Comparison of ENCODE assay signal across 8 cellular contexts in genomic region chr19:55632463-55632834, GRCh38. TPM values are rescaled to one million over a fixed set of nuclear protein-coding genes. Genes with fewer than 3 reads are reported as not detected.
DNase-seq lines count a peak whose midpoint lies in the region; ATAC-seq, FAIRE-seq and TF ChIP-seq lines count a peak whose summit lies in the region.

No MANE protein-coding gene starts in this region.

- peaks cover 27% of the 10 kb centered on the region for H3K79me2 ChIP-seq in GM23248 (ENCODE audit: insufficient read depth)
- H3K79me2 ChIP-seq in GM12878 (ENCODE audit: control insufficient read depth, insufficient read depth, low read length), result peaks cover 25% of the 10 kb centered on the region

- TF ChIP-seq RAD21 in GM12878 (IDR thresholded peaks at IDR 0.05; ENCODE audit: insufficient read depth, low read depth, low read length), result peak; percentile 91

- H3K9me2 ChIP-seq in GM23248 (ENCODE audit: insufficient read depth), result no peaks in the 10 kb centered on the region

- H3K9me3 ChIP-seq in A673 (ENCODE audit: low read depth, low read length, poor library complexity, severe bottlenecking) (no peaks in the 10 kb centered on the region), GM23248 (ENCODE audit: low read depth) (no peaks in the 10 kb centered on the region), GM12878 (replicated peaks; ENCODE audit: control insufficient read depth, insufficient read depth, low read length) (no peaks in the 10 kb centered on the region)

- H3K4me1 ChIP-seq in A673 (ENCODE audit: insufficient read depth, low read length, poor library complexity, severe bottlenecking) (peaks cover 14% of the 10 kb centered on the region), GM23248 (ENCODE audit: insufficient read depth) (peaks cover 13% of the 10 kb centered on the region), GM12878 (ENCODE audit: control insufficient read depth, insufficient read depth, low read length) (peaks cover 19% of the 10 kb centered on the region)

- ATAC-seq in GM12878, result peak; percentile 75
- ATAC-seq in GM18858 (IDR thresholded peaks at IDR 0.05; ENCODE audit: unreplicated experiment), result no peak

- H3K27me3 ChIP-seq in A673 (replicated peaks; ENCODE audit: insufficient read depth, low read depth, low read length, poor library complexity) (no peaks in the 10 kb centered on the region), GM23248 (replicated peaks; ENCODE audit: insufficient read depth) (no peaks in the 10 kb centered on the region), GM12878 (replicated peaks in 1 of 2; ENCODE audit: control insufficient read depth in 2 of 2, insufficient read depth in 2 of 2, low read length in 1 of 2) (no peaks in the 10 kb centered on the region)

- no peak for TF ChIP-seq POLR2A in GM12878 (IDR thresholded peaks at IDR 0.05; ENCODE audit: low read depth, low read length)

- SMC1A ChIA-PET in GM12878 (lab: Charles Lee; ENCODE audit: uncharacterized antibody, unreplicated experiment), result interaction anchor here (0.7 to 3.5 kb wide), 20 partner anchors 10 to 717 kb away, joined by 3 to 31 read pairs (median 5); partner anchors contain the start of genes CCDC106, FIZ1, U2AF2 and ZNF524

- BruUV-seq in A673 (replicated peaks; lab: Mats Ljungman, UMichigan) (no TSS peak), GM12878 (replicated peaks; lab: Mats Ljungman, UMichigan) (no TSS peak)

- intact Hi-C loops in A673 (cut with micrococcal nuclease; ENCODE audit: unreplicated experiment), result loop anchor here (2.0 to 5.0 kb wide), 2 partner anchors 176 to 490 kb away; no protein-coding TSS in a partner anchor
- intact Hi-C loops in GM12878 (cut with micrococcal nuclease; ENCODE audit: unreplicated experiment), result loop anchor here (2.0 to 10.0 kb wide), 4 partner anchors 165 to 700 kb away; no protein-coding TSS in a partner anchor

- POLR2A ChIA-PET in A673 (lab: Charles Lee; ENCODE audit: low non-redundant PET), result interaction anchor here (0.6 kb wide), 1 partner anchor 28 kb away, joined by 6 read pairs; no protein-coding TSS in a partner anchor
- POLR2A ChIA-PET in GM12878 (lab: Charles Lee), result interaction anchor here (0.7 to 2.6 kb wide), 12 partner anchors 10 to 123 kb away, joined by 3 to 20 read pairs (median 6); partner anchors contain the start of genes CCDC106, FIZ1, ZNF581 and ZNF865

- CTCF ChIA-PET in A673 (lab: Charles Lee), result interaction anchor here (0.5 to 2.2 kb wide), 14 partner anchors 8 to 491 kb away, joined by 3 to 21 read pairs (median 5); partner anchors contain the start of genes FIZ1, U2AF2, ZNF628 and ZNF784
- CTCF ChIA-PET in GM12878 (lab: Yijun Ruan, JAX), result interaction anchor here (0.6 to 7.7 kb wide), 47 partner anchors 8 to 716 kb away, joined by 3 to 85 read pairs (median 5); partner anchors contain the start of genes CCDC106, FIZ1, ISOC2 and U2AF2

- peak; percentile 89 for FAIRE-seq in GM12878 (lab: Jason Lieb, UNC)

- H3K4me2 ChIP-seq in GM23248 (ENCODE audit: unreplicated experiment), result no peak overlapping the region
- no peak overlapping the region for H3K4me2 ChIP-seq in GM12878 (ENCODE audit: control insufficient read depth, insufficient read depth)

- no peak overlapping the region for H3K4me3 ChIP-seq in A673 (ENCODE audit: low read depth, low read length, poor library complexity, severe bottlenecking)
- no peak overlapping the region for H3K4me3 ChIP-seq in GM23248
- H3K4me3 ChIP-seq in GM12878, result no peak overlapping the region

- H3K27ac ChIP-seq in A673 (ENCODE audit: low read depth, low read length, poor library complexity, severe bottlenecking), result no peak overlapping the region
- no peak overlapping the region for H3K27ac ChIP-seq in GM23248
- no peak overlapping the region for H3K27ac ChIP-seq in GM12878 (ENCODE audit: control insufficient read depth, insufficient read depth)

- H4K20me1 ChIP-seq in GM23248 (ENCODE audit: insufficient read depth) (no peaks in the 10 kb centered on the region), GM12878 (ENCODE audit: control insufficient read depth, insufficient read depth) (no peaks in the 10 kb centered on the region)

- in situ Hi-C loops in GM23248 (cut with MboI), result loop anchor here (25.0 kb wide), 1 partner anchor 495 kb away; the partner anchor contains the start of gene TNNT1
- in situ Hi-C loops in GM12878 (cut with MboI), result loop anchor here (5.0 kb wide), 1 partner anchor 115 kb away; no protein-coding TSS in a partner anchor

- RAD21 ChIA-PET in GM12878 (lab: Charles Lee; ENCODE audit: unreplicated experiment), result interaction anchor here (0.5 to 4.9 kb wide), 32 partner anchors 7 to 1534 kb away, joined by 3 to 36 read pairs (median 8); partner anchors contain the start of genes CCDC106, U2AF2, ZNF579 and ZNF581

- H3K36me3 ChIP-seq in A673 (ENCODE audit: insufficient read depth, low read length, poor library complexity, severe bottlenecking) (no peaks in the 10 kb centered on the region), GM23248 (ENCODE audit: low read depth) (no peaks in the 10 kb centered on the region), GM12878 (ENCODE audit: control insufficient read depth in 2 of 2, insufficient read depth in 2 of 2, low read length in 1 of 2) (no peaks in the 10 kb centered on the region)

- 6 to 12% methylated on average over 3 of the region's 3 CpGs for WGBS in GM23248 (ENCODE audit: low coverage in 1 of 2, low lambda C conversion rate in 2 of 2, missing lambda C conversion rate in 2 of 2), 2 experiments
- WGBS in GM12878 (ENCODE audit: insufficient coverage, insufficient replicate concordance, low lambda C conversion rate, missing lambda C conversion rate), result 33% methylated on average over 3 of the region's 3 CpGs

- H3F3A ChIP-seq in GM23248 (ENCODE audit: insufficient read depth), result no peaks in the 10 kb centered on the region

- H3K9ac ChIP-seq in GM23248, result no peak overlapping the region
- H3K9ac ChIP-seq in GM12878 (ENCODE audit: control insufficient read depth, insufficient read depth, low read length), result no peak overlapping the region

- H2AFZ ChIP-seq in GM23248 (peak overlapping the region; percentile 63), GM12878 (ENCODE audit: control insufficient read depth, low read depth, low read length) (peak overlapping the region; percentile 65)

- peak; percentile 94 for DNase-seq in A673 (ENCODE audit: low spot score)
- peak; percentile 86 for DNase-seq in GM23248
- peak; percentile 83 for DNase-seq in NCI-H2171 treated with DMSO at 0.1 percent for 48 hours (lab: John Stamatoyannopoulos, UW)
- peak; percentile 58 for DNase-seq in UCSD-AML1 (lab: John Stamatoyannopoulos, UW; ENCODE audit: unreplicated experiment)
- DNase-seq in GM12878 (ENCODE audit: low read depth, low spot score), result peak; percentile 75
- DNase-seq in iPS-NIHi11 (ENCODE audit: low spot score), result peak; percentile 54
- DNase-seq in smooth muscle cell of the brain vasculature (ENCODE audit: low read depth, low spot score), result peak; percentile 96

- TF ChIP-seq EP300 in GM12878 (IDR thresholded peaks at IDR 0.05; ENCODE audit: borderline replicate concordance in 1 of 2, control insufficient read depth in 1 of 2, low read depth in 2 of 2, low read length in 2 of 2), result no peak

- TF ChIP-seq CTCF in A673 (conservative IDR thresholded peaks at IDR 0.05; ENCODE audit: low read depth, low read length) (peak; percentile 80), GM12878 (IDR thresholded peaks at IDR 0.05 in 2 of 3, conservative IDR thresholded peaks at IDR 0.05 in 1 of 3; ENCODE audit: control insufficient read depth in 2 of 3, extremely low read depth in 1 of 3, insufficient read depth in 1 of 3, low read depth in 3 of 3, low read length in 3 of 3) (peak; percentile 75 to 85 (median 76))

RNA-seq across cellular contexts. Expression of gene ZNF784, which starts 8.1 kb away (rescaled TPM):
- 6.8 and 7.1 TPM in 2 replicates for total RNA-seq in A673 (2021)
- 3.0 and 4.2 TPM in 2 replicates for total RNA-seq in GM23248 (2014; rRNA removed; shearing (Covaris generic))
- polyA plus RNA-seq in GM23248 (2016; fragmentation: Nextera tagmentation; extraction: Ambion mirVana), result 1.2 and 1.3 TPM in 2 replicates
- total RNA-seq in GM12878 (2013; cell fraction: nucleolus; rRNA removed), result 3.6 and 5.3 TPM in 2 replicates
- 2.8 and 3.5 TPM in 2 replicates for total RNA-seq in GM12878 (2014; rRNA removed)
- total RNA-seq in GM12878 (2014; rRNA removed; fragmentation: Illumina TruSeq; extraction: Trizol), result 1.8 and 2.2 TPM in 2 replicates
- total RNA-seq in GM12878 (2021), result 5.2 and 5.3 TPM in 2 replicates
- polyA plus RNA-seq in GM12878 (2011; ENCODE audit: low read depth), result 3.2 TPM
- polyA plus RNA-seq in GM12878 (2011; rRNA removed), result 0.68 and 1.2 TPM in 2 replicates
- polyA plus RNA-seq in GM12878 (2011; cell fraction: cytosol; rRNA removed), result 1.2 and 1.4 TPM in 2 replicates
- polyA plus RNA-seq in GM12878 (2011; cell fraction: nucleus; rRNA removed), result 7.1 and 7.5 TPM in 2 replicates
- 4.8 and 6.3 TPM in 2 replicates for polyA plus RNA-seq in GM12878 (2012)
- polyA plus RNA-seq in GM12878 (2014; fragmentation: Illumina TruSeq; extraction: Trizol), result 2.8 and 3.1 TPM in 2 replicates
- under 1 TPM; 0.10 to 0.97 TPM for polyA plus RNA-seq in GM12878 (2014; fragmentation: Nextera tagmentation; extraction: Ambion mirVana)
- 3.5 and 4.4 TPM in 2 replicates for polyA plus RNA-seq in GM12878 (2014; rRNA removed)
- 1 to 10 TPM; 1.1 to 1.4 TPM for polyA plus RNA-seq in GM12878 (2016; fragmentation: Nextera tagmentation; extraction: Ambion mirVana)
- 1.0 and 1.4 TPM in 2 replicates for polyA minus RNA-seq in GM12878 (2011; rRNA and poly(A)+ RNA removed)
- polyA minus RNA-seq in GM12878 (2011; cell fraction: cytosol; rRNA and poly(A)+ RNA removed), result 0.80 and 1.1 TPM in 2 replicates
- polyA minus RNA-seq in GM12878 (2011; cell fraction: nucleus; rRNA and poly(A)+ RNA removed), result 1.1 and 1.9 TPM in 2 replicates

RNA-seq across cellular contexts. Expression of gene ZNF580, which starts 8.4 kb away (rescaled TPM):
- total RNA-seq in A673 (2021) (49.1 and 65.7 TPM in 2 replicates), GM12878 (2014; rRNA removed) (9.4 and 12.2 TPM in 2 replicates), GM12878 (2014; rRNA removed; fragmentation: Illumina TruSeq; extraction: Trizol) (4.7 and 5.7 TPM in 2 replicates), GM12878 (2021) (31.8 and 34.2 TPM in 2 replicates)
- total RNA-seq in GM23248 (2014; rRNA removed; shearing (Covaris generic)), result 7.0 and 11.7 TPM in 2 replicates
- polyA plus RNA-seq in GM23248 (2016; fragmentation: Nextera tagmentation; extraction: Ambion mirVana) (43.1 and 44.0 TPM in 2 replicates), GM12878 (2011; rRNA removed) (5.5 and 7.9 TPM in 2 replicates), GM12878 (2014; fragmentation: Illumina TruSeq; extraction: Trizol) (5.3 and 7.4 TPM in 2 replicates), GM12878 (2014; fragmentation: Nextera tagmentation; extraction: Ambion mirVana) (1 to 10 TPM; 2.3 to 7.4 TPM), GM12878 (2014; rRNA removed) (27.1 and 30.2 TPM in 2 replicates), GM12878 (2016; fragmentation: Nextera tagmentation; extraction: Ambion mirVana) (10 to 100 TPM; 24.7 to 25.3 TPM)
- total RNA-seq in GM12878 (2013; cell fraction: nucleolus; rRNA removed), result 16.2 and 23.0 TPM in 2 replicates
- polyA plus RNA-seq in GM12878 (2011; ENCODE audit: low read depth), result 12.4 TPM
- polyA plus RNA-seq in GM12878 (2011; cell fraction: cytosol; rRNA removed), result 9.7 and 13.8 TPM in 2 replicates
- polyA plus RNA-seq in GM12878 (2011; cell fraction: nucleus; rRNA removed), result 50.7 and 83.1 TPM in 2 replicates
- polyA plus RNA-seq in GM12878 (2012), result 33.1 and 35.3 TPM in 2 replicates
- 3.4 and 7.0 TPM in 2 replicates for polyA minus RNA-seq in GM12878 (2011; rRNA and poly(A)+ RNA removed)
- 5.5 and 8.0 TPM in 2 replicates for polyA minus RNA-seq in GM12878 (2011; cell fraction: cytosol; rRNA and poly(A)+ RNA removed)
- polyA minus RNA-seq in GM12878 (2011; cell fraction: nucleus; rRNA and poly(A)+ RNA removed), result 8.2 and 17.3 TPM in 2 replicates

RNA-seq across cellular contexts. Expression of gene ZNF581, which starts 11.0 kb away (rescaled TPM):
- 37.1 and 38.4 TPM in 2 replicates for total RNA-seq in A673 (2021)
- total RNA-seq in GM23248 (2014; rRNA removed; shearing (Covaris generic)), result 8.5 and 12.1 TPM in 2 replicates
- 17.6 and 20.6 TPM in 2 replicates for polyA plus RNA-seq in GM23248 (2016; fragmentation: Nextera tagmentation; extraction: Ambion mirVana)
- 5.3 and 7.2 TPM in 2 replicates for total RNA-seq in GM12878 (2013; cell fraction: nucleolus; rRNA removed)
- 22.1 and 25.4 TPM in 2 replicates for total RNA-seq in GM12878 (2014; rRNA removed)
- 14.0 and 14.1 TPM in 2 replicates for total RNA-seq in GM12878 (2014; rRNA removed; fragmentation: Illumina TruSeq; extraction: Trizol)
- 44.9 and 45.4 TPM in 2 replicates for total RNA-seq in GM12878 (2021)
- polyA plus RNA-seq in GM12878 (2011; ENCODE audit: low read depth), result 31.2 TPM
- 13.5 and 19.1 TPM in 2 replicates for polyA plus RNA-seq in GM12878 (2011; rRNA removed)
- polyA plus RNA-seq in GM12878 (2011; cell fraction: cytosol; rRNA removed), result 27.8 and 34.4 TPM in 2 replicates
- polyA plus RNA-seq in GM12878 (2011; cell fraction: nucleus; rRNA removed), result 21.8 and 24.9 TPM in 2 replicates
- 43.7 and 58.1 TPM in 2 replicates for polyA plus RNA-seq in GM12878 (2012)
- 7.8 and 13.2 TPM in 2 replicates for polyA plus RNA-seq in GM12878 (2014; fragmentation: Illumina TruSeq; extraction: Trizol)
- polyA plus RNA-seq in GM12878 (2014; fragmentation: Nextera tagmentation; extraction: Ambion mirVana), result 10 to 100 TPM in 1 of 2 experiments, 1 to 10 TPM in 1; 4.7 to 18.1 TPM
- 39.6 and 45.3 TPM in 2 replicates for polyA plus RNA-seq in GM12878 (2014; rRNA removed)
- polyA plus RNA-seq in GM12878 (2016; fragmentation: Nextera tagmentation; extraction: Ambion mirVana), result 10 to 100 TPM; 29.1 to 37.0 TPM
- polyA minus RNA-seq in GM12878 (2011; rRNA and poly(A)+ RNA removed), result 15.2 and 28.9 TPM in 2 replicates
- 11.5 and 15.8 TPM in 2 replicates for polyA minus RNA-seq in GM12878 (2011; cell fraction: cytosol; rRNA and poly(A)+ RNA removed)
- polyA minus RNA-seq in GM12878 (2011; cell fraction: nucleus; rRNA and poly(A)+ RNA removed), result 6.0 and 9.0 TPM in 2 replicates

RNA-seq across cellular contexts. Expression of gene CCDC106, which starts 15.6 kb away (rescaled TPM):
- 39.9 and 41.5 TPM in 2 replicates for total RNA-seq in A673 (2021)
- 11.3 and 12.0 TPM in 2 replicates for total RNA-seq in GM23248 (2014; rRNA removed; shearing (Covaris generic))
- 15.2 and 15.3 TPM in 2 replicates for polyA plus RNA-seq in GM23248 (2016; fragmentation: Nextera tagmentation; extraction: Ambion mirVana)
- total RNA-seq in GM12878 (2013; cell fraction: nucleolus; rRNA removed), result 8.3 and 8.6 TPM in 2 replicates
- 19.2 and 22.5 TPM in 2 replicates for total RNA-seq in GM12878 (2014; rRNA removed)
- total RNA-seq in GM12878 (2014; rRNA removed; fragmentation: Illumina TruSeq; extraction: Trizol), result 11.9 and 12.7 TPM in 2 replicates
- 33.1 and 34.2 TPM in 2 replicates for total RNA-seq in GM12878 (2021)
- polyA plus RNA-seq in GM12878 (2011; ENCODE audit: low read depth), result 5.6 TPM
- polyA plus RNA-seq in GM12878 (2011; rRNA removed), result 7.8 and 16.4 TPM in 2 replicates
- polyA plus RNA-seq in GM12878 (2011; cell fraction: cytosol; rRNA removed), result 17.5 and 27.2 TPM in 2 replicates
- 38.1 and 48.1 TPM in 2 replicates for polyA plus RNA-seq in GM12878 (2011; cell fraction: nucleus; rRNA removed)
- 27.7 and 32.6 TPM in 2 replicates for polyA plus RNA-seq in GM12878 (2012)
- 7.7 and 19.2 TPM in 2 replicates for polyA plus RNA-seq in GM12878 (2014; fragmentation: Illumina TruSeq; extraction: Trizol)
- under 1 TPM; 0.04 to 0.14 TPM for polyA plus RNA-seq in GM12878 (2014; fragmentation: Nextera tagmentation; extraction: Ambion mirVana)
- 35.9 and 39.9 TPM in 2 replicates for polyA plus RNA-seq in GM12878 (2014; rRNA removed)
- polyA plus RNA-seq in GM12878 (2016; fragmentation: Nextera tagmentation; extraction: Ambion mirVana), result 10 to 100 TPM; 20.4 to 25.7 TPM
- polyA minus RNA-seq in GM12878 (2011; rRNA and poly(A)+ RNA removed), result 3.4 and 7.2 TPM in 2 replicates
- 5.5 and 7.0 TPM in 2 replicates for polyA minus RNA-seq in GM12878 (2011; cell fraction: cytosol; rRNA and poly(A)+ RNA removed)
- 6.4 and 14.4 TPM in 2 replicates for polyA minus RNA-seq in GM12878 (2011; cell fraction: nucleus; rRNA and poly(A)+ RNA removed)

RNA-seq across cellular contexts. Expression of gene U2AF2, which starts 22.4 kb away (rescaled TPM):
- total RNA-seq in A673 (2021) (385 and 411 TPM in 2 replicates), GM12878 (2014; rRNA removed) (204 and 228 TPM in 2 replicates), GM12878 (2014; rRNA removed; fragmentation: Illumina TruSeq; extraction: Trizol) (112 and 121 TPM in 2 replicates), GM12878 (2021) (308 and 338 TPM in 2 replicates)
- 128 and 150 TPM in 2 replicates for total RNA-seq in GM23248 (2014; rRNA removed; shearing (Covaris generic))
- polyA plus RNA-seq in GM23248 (2016; fragmentation: Nextera tagmentation; extraction: Ambion mirVana) (19.3 and 22.4 TPM in 2 replicates), GM12878 (2011; rRNA removed) (54.9 and 140 TPM in 2 replicates), GM12878 (2014; fragmentation: Illumina TruSeq; extraction: Trizol) (50.9 and 141 TPM in 2 replicates), GM12878 (2014; fragmentation: Nextera tagmentation; extraction: Ambion mirVana) (1 to 10 TPM; 3.0 to 8.3 TPM), GM12878 (2014; rRNA removed) (284 and 360 TPM in 2 replicates), GM12878 (2016; fragmentation: Nextera tagmentation; extraction: Ambion mirVana) (10 to 100 TPM; 46.2 to 48.9 TPM)
- 46.0 and 50.9 TPM in 2 replicates for total RNA-seq in GM12878 (2013; cell fraction: nucleolus; rRNA removed)
- polyA plus RNA-seq in GM12878 (2011; ENCODE audit: low read depth), result 59.4 TPM
- polyA plus RNA-seq in GM12878 (2011; cell fraction: cytosol; rRNA removed), result 239 and 270 TPM in 2 replicates
- 425 and 604 TPM in 2 replicates for polyA plus RNA-seq in GM12878 (2011; cell fraction: nucleus; rRNA removed)
- polyA plus RNA-seq in GM12878 (2012), result 148 and 173 TPM in 2 replicates
- polyA minus RNA-seq in GM12878 (2011; rRNA and poly(A)+ RNA removed), result 61.6 and 111 TPM in 2 replicates
- polyA minus RNA-seq in GM12878 (2011; cell fraction: cytosol; rRNA and poly(A)+ RNA removed), result 60.9 and 65.2 TPM in 2 replicates
- polyA minus RNA-seq in GM12878 (2011; cell fraction: nucleus; rRNA and poly(A)+ RNA removed), result 63.1 and 102 TPM in 2 replicates
